In the genomic region with DNA sequence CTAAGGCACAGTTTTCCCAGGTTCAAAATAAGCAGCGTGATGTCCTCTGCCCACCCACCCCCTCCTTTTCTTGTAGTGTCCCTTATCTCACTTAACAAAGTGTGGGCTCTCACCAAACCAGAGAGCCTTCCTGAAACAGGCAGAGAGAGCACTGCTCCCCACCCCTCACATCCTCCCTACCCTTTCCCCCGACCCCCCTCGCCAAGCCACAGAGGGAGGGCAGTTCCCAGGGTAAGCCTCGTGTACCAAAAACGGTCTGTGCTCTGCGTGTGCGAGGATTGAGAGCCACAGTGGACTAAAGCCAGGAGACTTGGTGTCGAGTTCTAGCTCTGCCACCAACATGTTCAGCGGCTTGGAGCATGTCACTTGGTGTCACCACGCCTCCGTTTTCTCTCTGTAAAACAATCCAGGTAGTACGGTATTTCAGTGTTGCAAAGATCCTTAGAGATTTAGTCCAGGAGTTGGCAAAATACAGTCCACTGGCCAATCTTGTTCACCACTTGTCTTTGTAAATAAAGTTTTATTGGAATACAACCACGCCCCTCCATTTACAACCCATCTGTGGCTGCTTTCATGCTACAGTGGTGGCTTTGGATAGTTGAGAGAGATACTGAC, we compare ENCODE assay signal across 1 cellular context.
TF ChIP-seq lines count a peak whose summit lies in the region.

No MANE protein-coding gene starts in this region.

TF ChIP-seq in HepG2, 621 proteins besides CTCF, POLR2A, EP300 and RAD21 (continued from another document):
- TF ChIP-seq, protein P1, sequence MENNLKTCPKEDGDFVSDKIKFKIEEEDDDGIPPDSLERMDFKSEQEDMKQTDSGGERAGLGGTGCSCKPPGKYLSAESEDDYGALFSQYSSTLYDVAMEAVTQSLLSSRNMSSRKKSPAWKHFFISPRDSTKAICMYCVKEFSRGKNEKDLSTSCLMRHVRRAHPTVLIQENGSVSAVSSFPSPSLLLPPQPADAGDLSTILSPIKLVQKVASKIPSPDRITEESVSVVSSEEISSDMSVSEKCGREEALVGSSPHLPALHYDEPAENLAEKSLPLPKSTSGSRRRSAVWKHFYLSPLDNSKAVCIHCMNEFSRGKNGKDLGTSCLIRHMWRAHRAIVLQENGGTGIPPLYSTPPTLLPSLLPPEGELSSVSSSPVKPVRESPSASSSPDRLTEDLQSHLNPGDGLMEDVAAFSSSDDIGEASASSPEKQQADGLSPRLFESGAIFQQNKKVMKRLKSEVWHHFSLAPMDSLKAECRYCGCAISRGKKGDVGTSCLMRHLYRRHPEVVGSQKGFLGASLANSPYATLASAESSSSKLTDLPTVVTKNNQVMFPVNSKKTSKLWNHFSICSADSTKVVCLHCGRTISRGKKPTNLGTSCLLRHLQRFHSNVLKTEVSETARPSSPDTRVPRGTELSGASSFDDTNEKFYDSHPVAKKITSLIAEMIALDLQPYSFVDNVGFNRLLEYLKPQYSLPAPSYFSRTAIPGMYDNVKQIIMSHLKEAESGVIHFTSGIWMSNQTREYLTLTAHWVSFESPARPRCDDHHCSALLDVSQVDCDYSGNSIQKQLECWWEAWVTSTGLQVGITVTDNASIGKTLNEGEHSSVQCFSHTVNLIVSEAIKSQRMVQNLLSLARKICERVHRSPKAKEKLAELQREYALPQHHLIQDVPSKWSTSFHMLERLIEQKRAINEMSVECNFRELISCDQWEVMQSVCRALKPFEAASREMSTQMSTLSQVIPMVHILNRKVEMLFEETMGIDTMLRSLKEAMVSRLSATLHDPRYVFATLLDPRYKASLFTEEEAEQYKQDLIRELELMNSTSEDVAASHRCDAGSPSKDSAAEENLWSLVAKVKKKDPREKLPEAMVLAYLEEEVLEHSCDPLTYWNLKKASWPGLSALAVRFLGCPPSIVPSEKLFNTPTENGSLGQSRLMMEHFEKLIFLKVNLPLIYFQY (CRISPR knock-in tag; IDR thresholded peaks at IDR 0.05; ENCODE audit: borderline replicate concordance): no peak
- TF ChIP-seq GATAD1 (CRISPR knock-in tag; IDR thresholded peaks at IDR 0.05): no peak
- peak; percentile 67 for TF ChIP-seq ZBTB40 (IDR thresholded peaks at IDR 0.05)
- TF ChIP-seq ZBTB40 (CRISPR knock-in tag; IDR thresholded peaks at IDR 0.05): peak; percentile 99
- TF ChIP-seq FOXO1 (CRISPR knock-in tag; IDR thresholded peaks at IDR 0.05): no peak
